In genomic region chr1:111505641-111506119, GRCh38 we compare ENCODE assay signal across 10 cellular contexts. TPM values are rescaled to one million over a fixed set of nuclear protein-coding genes. Genes with fewer than 3 reads are reported as not detected.
A peak's percentile ranks its signal among the peaks of the same experiment; 100 is the strongest.
DNase-seq lines count a peak whose midpoint lies in the region; ATAC-seq and TF ChIP-seq lines count a peak whose summit lies in the region.
"Had no signal": no experiment of that assay in that cellular context is flagged by ENCODE, and none has a peak within 500 bp of the region (broad histone marks: within the 10 kb centered on the region; RNA-seq: fewer than 3 reads in every experiment).

No MANE protein-coding gene starts in this region.

- no peaks in the 10 kb centered on the region for H3K36me3 Mint-ChIP-seq in type B pancreatic cell

- H3K27me3 Mint-ChIP-seq in type B pancreatic cell, result peaks cover 15% of the 10 kb centered on the region

- no peaks in the 10 kb centered on the region for H3K9me3 ChIP-seq in KOPT-K1 (ENCODE audit: insufficient read depth, low read length, poor library complexity, severe bottlenecking)
- H3K9me3 ChIP-seq: pancreas had no signal

- ATAC-seq in GM18499 (IDR thresholded peaks at IDR 0.05; ENCODE audit: insufficient read depth, unreplicated experiment) (peak; percentile 40), GM21423 (IDR thresholded peaks at IDR 0.05; ENCODE audit: unreplicated experiment) (peak; percentile 56)

- no peak overlapping the region for H3K4me3 Mint-ChIP-seq in type B pancreatic cell

- H3K36me3 ChIP-seq in KOPT-K1 (ENCODE audit: insufficient read depth, low read length), result no peaks in the 10 kb centered on the region
- H3K36me3 ChIP-seq: pancreas had no signal

- H3K4me1 Mint-ChIP-seq in type B pancreatic cell (ENCODE audit: unreplicated experiment), result peaks cover 6% of the 10 kb centered on the region

- H3K27ac ChIP-seq in KOPT-K1 (ENCODE audit: low read depth, low read length, poor library complexity, severe bottlenecking), result peak overlapping the region; percentile 64

- no peak overlapping the region for H3K27ac Mint-ChIP-seq in type B pancreatic cell

- no peaks in the 10 kb centered on the region for H3K9me3 Mint-ChIP-seq in type B pancreatic cell

- DNase-seq in germinal center (ENCODE audit: low spot score) (peak; percentile 73), SHP77 treated with DMSO at 0.1 percent for 48 hours (lab: John Stamatoyannopoulos, UW) (no peak), type B pancreatic cell (ENCODE audit: extremely low spot score, unreplicated experiment) (no peak), NCI-H2107 treated with DMSO at 0.1 percent for 48 hours (lab: John Stamatoyannopoulos, UW; ENCODE audit: unreplicated experiment) (no peak), middle frontal gyrus (ENCODE audit: extremely low spot score, low spot score) (no peak)

- TF ChIP-seq CTCF in type B pancreatic cell (conservative IDR thresholded peaks at IDR 0.05), result no peak

RNA-seq across cellular contexts. Expression of gene ADORA3, which starts 2.2 kb away (rescaled TPM):
- not detected in 2 replicates for total RNA-seq in type B pancreatic cell (ENCODE audit: low replicate concordance)
- total RNA-seq: bronchial epithelial cell had no signal

RNA-seq across cellular contexts. Expression of gene TMIGD3, which starts 2.2 kb away (rescaled TPM):
- not detected in 2 replicates for total RNA-seq in type B pancreatic cell (ENCODE audit: low replicate concordance)
- total RNA-seq: bronchial epithelial cell had no signal

RNA-seq across cellular contexts. Expression of gene C1orf162, which starts 31.9 kb away (rescaled TPM):
- total RNA-seq in type B pancreatic cell (ENCODE audit: low replicate concordance), result 0.95 and 2.1 TPM in 2 replicates

RNA-seq across cellular contexts. Expression of gene ATP5PB, which starts 56.4 kb away (rescaled TPM):
- total RNA-seq in type B pancreatic cell (ENCODE audit: low replicate concordance), result 242 and 272 TPM in 2 replicates

RNA-seq across cellular contexts. Expression of gene WDR77, which starts 56.6 kb away (rescaled TPM):
- total RNA-seq in type B pancreatic cell (ENCODE audit: low replicate concordance), result 33.0 and 42.8 TPM in 2 replicates
